ENCODE assay signal across 30 cellular contexts in genomic region chr19:49738242-49738641, GRCh38. TPM values are rescaled to one million over a fixed set of nuclear protein-coding genes. Genes with fewer than 3 reads are reported as not detected.
"Had no signal": no experiment of that assay in that cellular context is flagged by ENCODE, and none has a peak within 500 bp of the region (broad histone marks: within the 10 kb centered on the region; RNA-seq: fewer than 3 reads in every experiment).

No MANE protein-coding gene starts in this region.

- H3K27me3 ChIP-seq: left lung, pancreas, thyroid gland, upper lobe of right lung had no signal

- H3K4me3 ChIP-seq: left lung, lower lobe of right lung, pancreas, prostate gland, skin epidermis, thyroid gland, upper lobe of right lung had no signal

- DNase-seq: hypothalamus; immature natural killer cell; kidney; left colon; left lung; lower lobe of right lung; mammary epithelial cell; mesendoderm; naive thymus-derived CD4-positive, alpha-beta T cell; pancreas; retina; right cardiac atrium; stimulated activated CD4-positive, alpha-beta T cell treated with anti-CD3 and anti-CD28 coated beads, Interleukin-12 subunit alpha, Interleukin-12 subunit beta, amount 100 ng/mL, for 4 hours; stimulated activated CD4-positive, alpha-beta T cell treated with anti-CD3 and anti-CD28 coated beads, Interleukin-15, amount 100 ng/mL, for 24 hours; stimulated activated CD4-positive, alpha-beta T cell treated with anti-CD3 and anti-CD28 coated beads, Interleukin-2, amount 100 ng/mL, for 24 hours; stimulated activated CD4-positive, alpha-beta T cell treated with anti-CD3 and anti-CD28 coated beads, Interleukin-4, amount 100 ng/mL, for 1 hour; stimulated activated naive CD4-positive, alpha-beta T cell treated with Interleukin-2 at 50 U/mL for 16 hours; stimulated activated naive CD8-positive, alpha-beta T cell treated with anti-CD3 and anti-CD28 coated beads, Interleukin-15, amount 100 ng/mL, for 72 hours; substantia nigra; thyroid gland; trophoblast cell; upper lobe of right lung had no signal

- H3K27ac Mint-ChIP-seq: mesothelial cell of epicardium; naive thymus-derived CD4-positive, alpha-beta T cell; natural killer cell treated with Interleukin-12 subunit alpha and Interleukin-12 subunit beta and Interleukin-15 and Interleukin-18, amount 100 ng/mL, for 72 hours; stimulated activated naive CD8-positive, alpha-beta T cell treated with anti-CD3 and anti-CD28 coated beads, Interleukin-15, amount 100 ng/mL, for 72 hours had no signal

- H3K4me1 Mint-ChIP-seq: mesothelial cell of epicardium had no signal

- H3K27ac ChIP-seq: left lung, lower lobe of right lung, pancreas, prostate gland, thyroid gland, upper lobe of right lung had no signal

- ATAC-seq: left colon; left lung; lower lobe of right lung; naive thymus-derived CD4-positive, alpha-beta T cell; natural killer cell treated with Interleukin-12 subunit alpha and Interleukin-12 subunit beta and Interleukin-15 and Interleukin-18, amount 100 ng/mL, for 72 hours; pancreas; right cardiac atrium; sciatic nerve; stimulated activated naive CD8-positive, alpha-beta T cell treated with anti-CD3 and anti-CD28 coated beads, Interleukin-15, amount 100 ng/mL, for 72 hours; upper lobe of right lung had no signal

- H3K9me3 Mint-ChIP-seq: immature natural killer cell; mesothelial cell of epicardium; naive thymus-derived CD4-positive, alpha-beta T cell; natural killer cell treated with Interleukin-12 subunit alpha and Interleukin-12 subunit beta and Interleukin-15 and Interleukin-18, amount 100 ng/mL, for 72 hours; stimulated activated naive CD8-positive, alpha-beta T cell treated with anti-CD3 and anti-CD28 coated beads, Interleukin-15, amount 100 ng/mL, for 72 hours had no signal

- H3K36me3 ChIP-seq: left lung, lower lobe of right lung, pancreas, prostate gland, thyroid gland, upper lobe of right lung had no signal

- FAIRE-seq: islet of Langerhans, kidney, pancreas, urothelium cell line had no signal

- H3K4me1 ChIP-seq: left lung, lower lobe of right lung, pancreas, prostate gland, thyroid gland, upper lobe of right lung had no signal

- H3K27me3 Mint-ChIP-seq: naive thymus-derived CD4-positive, alpha-beta T cell; natural killer cell treated with Interleukin-12 subunit alpha and Interleukin-12 subunit beta and Interleukin-15 and Interleukin-18, amount 100 ng/mL, for 72 hours; stimulated activated naive CD8-positive, alpha-beta T cell treated with anti-CD3 and anti-CD28 coated beads, Interleukin-15, amount 100 ng/mL, for 72 hours had no signal

- H3K4me3 Mint-ChIP-seq: immature natural killer cell; mesothelial cell of epicardium; naive thymus-derived CD4-positive, alpha-beta T cell; natural killer cell treated with Interleukin-12 subunit alpha and Interleukin-12 subunit beta and Interleukin-15 and Interleukin-18, amount 100 ng/mL, for 72 hours; stimulated activated naive CD8-positive, alpha-beta T cell treated with anti-CD3 and anti-CD28 coated beads, Interleukin-15, amount 100 ng/mL, for 72 hours had no signal

- H3K36me3 Mint-ChIP-seq: immature natural killer cell; mesothelial cell of epicardium; natural killer cell treated with Interleukin-12 subunit alpha and Interleukin-12 subunit beta and Interleukin-15 and Interleukin-18, amount 100 ng/mL, for 72 hours had no signal

RNA-seq across cellular contexts. Expression of gene TSKS, which starts 24.9 kb away (rescaled TPM):
- polyA plus RNA-seq: mammary epithelial cell, neural cell had no signal

RNA-seq across cellular contexts. Expression of gene CPT1C, which starts 47.3 kb away (rescaled TPM):
- polyA plus RNA-seq: immature natural killer cell had no signal
